8 cellular contexts compared by ENCODE assay signal in the genomic region with DNA sequence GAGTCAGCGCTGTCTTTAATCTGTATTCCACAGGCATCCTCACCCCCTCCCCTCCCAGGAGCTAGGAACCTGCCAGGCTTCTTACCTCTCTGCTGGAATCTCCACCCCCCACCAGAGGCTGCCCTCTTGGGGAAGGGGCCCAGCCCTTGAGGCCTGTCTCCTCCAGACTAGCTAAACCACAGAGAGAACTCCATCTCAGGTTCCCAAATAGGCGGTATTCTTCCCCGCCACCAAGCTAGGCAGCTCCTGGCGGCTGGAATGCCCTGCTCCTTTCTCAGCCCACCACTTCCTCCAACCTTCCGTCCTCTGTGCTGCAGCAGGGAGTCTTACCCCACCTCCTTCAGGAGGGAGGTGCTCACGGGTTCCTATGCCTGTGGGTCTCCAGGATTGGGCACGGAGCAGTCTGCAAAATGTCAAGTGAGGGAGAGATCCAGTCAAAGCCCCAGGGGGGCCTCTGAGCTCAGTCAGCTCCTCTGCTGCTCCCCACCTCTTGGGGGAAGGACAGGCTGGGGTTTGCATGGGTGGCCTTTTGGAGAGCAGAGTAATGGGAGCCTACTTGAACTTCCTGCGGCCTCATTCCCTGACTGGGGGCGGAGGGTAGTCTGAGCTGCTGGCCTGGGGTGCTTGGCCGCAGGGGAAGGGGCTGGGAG. TPM values are rescaled to one million over a fixed set of nuclear protein-coding genes. Genes with fewer than 3 reads are reported as not detected.
DNase-seq lines count a peak whose midpoint lies in the region; ATAC-seq and TF ChIP-seq lines count a peak whose summit lies in the region.

No MANE protein-coding gene starts in this region.

- peak; percentile 42 for TF ChIP-seq CTCF in smooth muscle cell (IDR thresholded peaks at IDR 0.05; ENCODE audit: borderline replicate concordance, insufficient read depth, poor library complexity, severe bottlenecking)

- peak overlapping the region; percentile 60 for H3K4me3 ChIP-seq in smooth muscle cell

- peaks cover 62% of the 10 kb centered on the region for H3K79me2 ChIP-seq in smooth muscle cell (ENCODE audit: low read depth)

- peaks cover 34% of the 10 kb centered on the region for H3F3A ChIP-seq in smooth muscle cell (ENCODE audit: low read depth)

- H3K4me1 ChIP-seq in smooth muscle cell (ENCODE audit: low read depth) = peaks cover 62% of the 10 kb centered on the region

- CTCF ChIA-PET in T-cell (lab: Charles Lee) = no interaction called here

- peaks cover 14% of the 10 kb centered on the region for H3K4me1 Mint-ChIP-seq in activated T-cell treated with anti-CD3 and anti-CD28 coated beads, Interleukin-2, amount 50 U/mL, for 72 hours (ENCODE audit: low read depth)
- peaks cover 25 to 26% (median 25%) of the 10 kb centered on the region in 3 donors for H3K4me1 Mint-ChIP-seq in T-cell

- no peak overlapping the region for H3K9ac ChIP-seq in smooth muscle cell (ENCODE audit: low read depth)

- no peak for ATAC-seq in activated T-cell treated with anti-CD3 and anti-CD28 coated beads, Interleukin-2, amount 50 U/mL, for 72 hours (replicated peaks in 1 of 2)
- no peak for ATAC-seq in T-cell (replicated peaks in 1 of 4)
- ATAC-seq in HG02885 (IDR thresholded peaks at IDR 0.05; ENCODE audit: poor library complexity, unreplicated experiment) = no peak
- no peak for ATAC-seq in GM19328 (IDR thresholded peaks at IDR 0.05; ENCODE audit: unreplicated experiment)

- no peak overlapping the region for H3K27ac Mint-ChIP-seq in activated T-cell treated with anti-CD3 and anti-CD28 coated beads, Interleukin-2, amount 50 U/mL, for 72 hours
- H3K27ac Mint-ChIP-seq in T-cell = peak overlapping the region in 1 of 2 donors; percentile 79

- H3K9me3 ChIP-seq in smooth muscle cell (replicated peaks; ENCODE audit: low read depth) = no peaks in the 10 kb centered on the region

- H3K9me3 Mint-ChIP-seq in activated T-cell treated with anti-CD3 and anti-CD28 coated beads, Interleukin-2, amount 50 U/mL, for 72 hours = no peaks in the 10 kb centered on the region
- no peaks in the 10 kb centered on the region for H3K9me3 Mint-ChIP-seq in T-cell

- DNase-seq in activated T-cell treated with anti-CD3 and anti-CD28 coated beads, Interleukin-2, amount 50 U/mL, for 72 hours = no peak
- no peak for DNase-seq in activated T-cell treated with anti-CD3 and anti-CD28 coated beads, Interleukin-2, amount 50 U/mL, for 48 hours
- DNase-seq in T-cell (no peak), hepatic stellate cell (ENCODE audit: low spot score) (peak; percentile 69), smooth muscle cell (lab: John Stamatoyannopoulos, UW; ENCODE audit: unreplicated experiment) (peak; percentile 45)
- no peak for DNase-seq in activated CD4-positive, alpha-beta T cell treated with anti-CD3 and anti-CD28 coated beads for 1 hour

- peak overlapping the region; percentile 63 for H3K27ac ChIP-seq in smooth muscle cell (ENCODE audit: low read depth)

- WGBS in smooth muscle cell (ENCODE audit: low lambda C conversion rate) = 10% methylated on average over 9 of the region's 10 CpGs

- H2AFZ ChIP-seq in smooth muscle cell (ENCODE audit: low read depth) = no peak overlapping the region

- peaks cover 100% of the 10 kb centered on the region for H4K20me1 ChIP-seq in smooth muscle cell (ENCODE audit: low read depth)

- no peaks in the 10 kb centered on the region for H3K27me3 Mint-ChIP-seq in activated T-cell treated with anti-CD3 and anti-CD28 coated beads, Interleukin-2, amount 50 U/mL, for 72 hours (ENCODE audit: low read depth)
- H3K27me3 Mint-ChIP-seq in T-cell = peaks cover 0 to 3% of the 10 kb centered on the region in 2 donors

- no peaks in the 10 kb centered on the region for H3K36me3 Mint-ChIP-seq in activated T-cell treated with anti-CD3 and anti-CD28 coated beads, Interleukin-2, amount 50 U/mL, for 72 hours (ENCODE audit: insufficient read depth in 2 of 2)
- no peaks in the 10 kb centered on the region for H3K36me3 Mint-ChIP-seq in T-cell

- H3K27me3 ChIP-seq in smooth muscle cell (ENCODE audit: low read depth) = no peaks in the 10 kb centered on the region

- peak overlapping the region; percentile 99 for H3K4me2 ChIP-seq in smooth muscle cell

- H3K36me3 ChIP-seq in smooth muscle cell (ENCODE audit: low read depth) = no peaks in the 10 kb centered on the region

- H3K4me3 Mint-ChIP-seq in activated T-cell treated with anti-CD3 and anti-CD28 coated beads, Interleukin-2, amount 50 U/mL, for 72 hours = peak overlapping the region; percentile 16 to 76
- peak overlapping the region; percentile 46 to 91 (median 52) for H3K4me3 Mint-ChIP-seq in T-cell

- POLR2A ChIA-PET in T-cell (lab: Charles Lee) = interaction anchor here in 1 of 2 donors (0.6 kb wide), 1 partner anchor 58 kb away, joined by 5 read pairs; no protein-coding TSS in a partner anchor

RNA-seq across cellular contexts. Expression of a gene that starts 55.7 kb away (rescaled TPM):
- total RNA-seq in activated T-cell treated with anti-CD3 and anti-CD28 coated beads, Interleukin-2, amount 50 U/mL, for 72 hours = 100 to 1,000 TPM; 192 to 209 TPM
- 100 to 1,000 TPM in 2 of 5 donors, 10 to 100 TPM in 3; 24.6 to 279 (median 38.9) TPM for total RNA-seq in T-cell
- 23.5 and 25.9 TPM in 2 replicates for total RNA-seq in smooth muscle cell
- polyA plus RNA-seq in smooth muscle cell = 45.4 and 53.5 TPM in 2 replicates

Comparison
In these comparisons a context has a peak if more than half of its experiments do, and no peak if none do; other contexts are left out.
1. DNase-seq: peak in hepatic stellate cell (single experiment) and smooth muscle cell (single experiment); none in activated T-cell treated with anti-CD3 and anti-CD28 coated beads, Interleukin-2, amount 50 U/mL, for 72 hours (0 of 2), activated T-cell treated with anti-CD3 and anti-CD28 coated beads, Interleukin-2, amount 50 U/mL, for 48 hours (0 of 2), T-cell (0 of 34) and activated CD4-positive, alpha-beta T cell treated with anti-CD3 and anti-CD28 coated beads for 1 hour (single experiment).